ENCODE assay signal across 12 cellular contexts in genomic region chrX:48940404-48940955, GRCh38. TPM values are rescaled to one million over a fixed set of nuclear protein-coding genes. Genes with fewer than 3 reads are reported as not detected.
A peak's percentile ranks its signal among the peaks of the same experiment; 100 is the strongest.
DNase-seq lines count a peak whose midpoint lies in the region; ATAC-seq and TF ChIP-seq lines count a peak whose summit lies in the region.
"Had no signal": no experiment of that assay in that cellular context is flagged by ENCODE, and none has a peak within 500 bp of the region (broad histone marks: within the 10 kb centered on the region; RNA-seq: fewer than 3 reads in every experiment).

No MANE protein-coding gene starts in this region.

- peak overlapping the region; percentile 53 for H3K9ac ChIP-seq in Karpas-422 (ENCODE audit: low read length)

- no peaks in the 10 kb centered on the region for H3K9me2 ChIP-seq in Karpas-422 (replicated peaks; ENCODE audit: insufficient read depth, low read length)

- ATAC-seq in CD8-positive, alpha-beta T cell, result no peak
- ATAC-seq in activated CD8-positive, alpha-beta T cell treated with anti-CD3 and anti-CD28 coated beads, Interleukin-2, amount 10 ng/mL, durations not matched to agents 7 days and 5 days, result no peak
- ATAC-seq in natural killer cell (no peak), foreskin keratinocyte (no peak), SK-N-SH treated with all-trans-retinoic acid at 6 μM for 48 hours (no peak)
- ATAC-seq: heart left ventricle had no signal

- H3K27ac ChIP-seq in CD8-positive, alpha-beta T cell (ENCODE audit: low read depth, low read length), result peak overlapping the region; percentile 82
- H3K27ac ChIP-seq in Karpas-422 (ENCODE audit: low read length) (peak overlapping the region; percentile 96), foreskin keratinocyte (no peak overlapping the region), A673 (ENCODE audit: low read depth, low read length, poor library complexity, severe bottlenecking) (no peak overlapping the region)

- no peaks in the 10 kb centered on the region for H3K27me3 ChIP-seq in CD8-positive, alpha-beta T cell (ENCODE audit: insufficient read depth, low read length)
- H3K27me3 ChIP-seq in Karpas-422 (ENCODE audit: low read length) (no peaks in the 10 kb centered on the region), foreskin keratinocyte (no peaks in the 10 kb centered on the region), A673 (replicated peaks; ENCODE audit: insufficient read depth, low read depth, low read length, poor library complexity) (no peaks in the 10 kb centered on the region)
- H3K27me3 ChIP-seq: heart left ventricle, stomach had no signal

- POLR2A ChIA-PET in CD8-positive, alpha-beta T cell (lab: Charles Lee), result interaction anchor here (1.2 to 7.5 kb wide), 6 partner anchors 16 to 62 kb away, joined by 3 to 67 read pairs (median 16); partner anchors contain the start of genes GRIPAP1, OTUD5, PIM2 and PQBP1
- POLR2A ChIA-PET in activated CD8-positive, alpha-beta T cell treated with anti-CD3 and anti-CD28 coated beads, Interleukin-2, amount 10 ng/mL, durations not matched to agents 7 days and 5 days (lab: Charles Lee), result interaction anchor here (0.6 to 7.2 kb wide), 12 partner anchors 13 to 244 kb away, joined by 3 to 126 read pairs (median 4); partner anchors contain the start of genes HDAC6, OTUD5, PIM2 and PQBP1
- POLR2A ChIA-PET in A673 (lab: Charles Lee; ENCODE audit: low non-redundant PET), result no interaction called here

- TF ChIP-seq CTCF in CD8-positive, alpha-beta T cell (IDR thresholded peaks at IDR 0.05), result no peak
- no peak for TF ChIP-seq CTCF in natural killer cell (IDR thresholded peaks at IDR 0.05)
- TF ChIP-seq CTCF in foreskin keratinocyte (conservative IDR thresholded peaks at IDR 0.05), result no peak
- no peak for TF ChIP-seq CTCF in A673 (conservative IDR thresholded peaks at IDR 0.05; ENCODE audit: low read depth, low read length)

- peak overlapping the region; percentile 66 for H3K4me3 Mint-ChIP-seq in CD8-positive, alpha-beta T cell
- no peak overlapping the region for H3K4me3 Mint-ChIP-seq in activated CD8-positive, alpha-beta T cell treated with anti-CD3 and anti-CD28 coated beads, Interleukin-2, amount 10 ng/mL, durations not matched to agents 7 days and 5 days
- peak overlapping the region; percentile 61 for H3K4me3 Mint-ChIP-seq in natural killer cell
- H3K4me3 Mint-ChIP-seq: nephron progenitor cell had no signal

- peaks cover 26% of the 10 kb centered on the region for H3K36me3 Mint-ChIP-seq in CD8-positive, alpha-beta T cell
- peaks cover 43% of the 10 kb centered on the region for H3K36me3 Mint-ChIP-seq in activated CD8-positive, alpha-beta T cell treated with anti-CD3 and anti-CD28 coated beads, Interleukin-2, amount 10 ng/mL, durations not matched to agents 7 days and 5 days (ENCODE audit: low read depth)
- H3K36me3 Mint-ChIP-seq in natural killer cell, result no peaks in the 10 kb centered on the region

- no peaks in the 10 kb centered on the region for H3K36me3 ChIP-seq in CD8-positive, alpha-beta T cell (ENCODE audit: insufficient read depth, low read length)
- H3K36me3 ChIP-seq in Karpas-422 (ENCODE audit: insufficient read depth, low read length), result 0 out of 2 replicates have a peak, but pooled peaks cover 2% of the 10 kb centered on the region
- no peaks in the 10 kb centered on the region for H3K36me3 ChIP-seq in A673 (ENCODE audit: insufficient read depth, low read length, poor library complexity, severe bottlenecking)

- H3K4me1 Mint-ChIP-seq in CD8-positive, alpha-beta T cell (ENCODE audit: low read depth), result peaks cover 76% of the 10 kb centered on the region
- peaks cover 85% of the 10 kb centered on the region for H3K4me1 Mint-ChIP-seq in activated CD8-positive, alpha-beta T cell treated with anti-CD3 and anti-CD28 coated beads, Interleukin-2, amount 10 ng/mL, durations not matched to agents 7 days and 5 days (ENCODE audit: low read depth)
- peaks cover 62 to 78% of the 10 kb centered on the region in 2 donors for H3K4me1 Mint-ChIP-seq in natural killer cell

- H3K9me3 Mint-ChIP-seq in CD8-positive, alpha-beta T cell, result no peaks in the 10 kb centered on the region
- no peaks in the 10 kb centered on the region for H3K9me3 Mint-ChIP-seq in activated CD8-positive, alpha-beta T cell treated with anti-CD3 and anti-CD28 coated beads, Interleukin-2, amount 10 ng/mL, durations not matched to agents 7 days and 5 days (ENCODE audit: insufficient read depth)
- no peaks in the 10 kb centered on the region for H3K9me3 Mint-ChIP-seq in natural killer cell

- H3K4me1 ChIP-seq in CD8-positive, alpha-beta T cell (ENCODE audit: insufficient read depth, low read length), result peaks cover 91% of the 10 kb centered on the region
- peaks cover 44% of the 10 kb centered on the region for H3K4me1 ChIP-seq in Karpas-422 (ENCODE audit: low read length)
- no peaks in the 10 kb centered on the region for H3K4me1 ChIP-seq in foreskin keratinocyte
- H3K4me1 ChIP-seq in A673 (ENCODE audit: insufficient read depth, low read length, poor library complexity, severe bottlenecking), result no peaks in the 10 kb centered on the region

- DNase-seq in CD8-positive, alpha-beta T cell, result no peak
- no peak for DNase-seq in Karpas-422
- peak; percentile 29 for DNase-seq in activated CD8-positive, alpha-beta T cell treated with anti-CD3 and anti-CD28 coated beads, Interleukin-2, amount 10 ng/mL, durations not matched to agents 7 days and 5 days
- DNase-seq in natural killer cell, result no peak
- DNase-seq in foreskin keratinocyte, result no peak
- no peak for DNase-seq in A673 (ENCODE audit: low spot score)
- DNase-seq: heart left ventricle; nephron progenitor cell; Right ventricle myocardium superior; stimulated activated CD4-positive, alpha-beta T cell treated with anti-CD3 and anti-CD28 coated beads, Interleukin-4, amount 100 ng/mL, for 24 hours; stomach had no signal

- H2AFZ ChIP-seq in Karpas-422 (ENCODE audit: low read length), result no peak overlapping the region

- peaks cover 9% of the 10 kb centered on the region; the same call in 1 of the 2 replicates for H4K20me1 ChIP-seq in Karpas-422 (ENCODE audit: insufficient read depth, low read depth, low read length)

- no peaks in the 10 kb centered on the region for H3K9me3 ChIP-seq in CD8-positive, alpha-beta T cell (ENCODE audit: low read length)
- H3K9me3 ChIP-seq in Karpas-422 (ENCODE audit: low read length), result no peaks in the 10 kb centered on the region
- no peaks in the 10 kb centered on the region for H3K9me3 ChIP-seq in A673 (ENCODE audit: low read depth, low read length, poor library complexity, severe bottlenecking)
- H3K9me3 ChIP-seq: heart left ventricle, stomach had no signal

- H3K4me2 ChIP-seq in Karpas-422 (ENCODE audit: low read depth, low read length, poor library complexity, severe bottlenecking), result peak overlapping the region; percentile 52

- no peaks in the 10 kb centered on the region for H3K27me3 Mint-ChIP-seq in CD8-positive, alpha-beta T cell (ENCODE audit: low read depth)
- H3K27me3 Mint-ChIP-seq in activated CD8-positive, alpha-beta T cell treated with anti-CD3 and anti-CD28 coated beads, Interleukin-2, amount 10 ng/mL, durations not matched to agents 7 days and 5 days (ENCODE audit: low read depth), result no peaks in the 10 kb centered on the region
- peaks cover 0 to 6% of the 10 kb centered on the region in 2 donors for H3K27me3 Mint-ChIP-seq in natural killer cell (ENCODE audit: low read depth in 2 of 2)

- peaks cover 81% of the 10 kb centered on the region for H3K79me2 ChIP-seq in Karpas-422 (ENCODE audit: low read length)

- BruUV-seq in A673 (replicated peaks; lab: Mats Ljungman, UMichigan), result no TSS peak

- intact Hi-C loops in CD8-positive, alpha-beta T cell (cut with DNase I, micrococcal nuclease), result no loop called here
- intact Hi-C loops in natural killer cell (cut with micrococcal nuclease), result no loop called here
- intact Hi-C loops in A673 (cut with micrococcal nuclease; ENCODE audit: unreplicated experiment), result loop anchor here (10.0 kb wide), 1 partner anchor 136 kb away; the partner anchor contains the start of gene HDAC6

- CTCF ChIA-PET in CD8-positive, alpha-beta T cell (lab: Charles Lee), result interaction anchor here (0.9 to 2.4 kb wide), 5 partner anchors 17 to 293 kb away, joined by 3 to 7 read pairs (median 5); no protein-coding TSS in a partner anchor
- CTCF ChIA-PET in activated CD8-positive, alpha-beta T cell treated with anti-CD3 and anti-CD28 coated beads, Interleukin-2, amount 10 ng/mL, durations not matched to agents 7 days and 5 days (lab: Charles Lee), result interaction anchor here (0.6 to 2.0 kb wide), 10 partner anchors 9 to 256 kb away, joined by 3 to 7 read pairs (median 3); partner anchors contain the start of genes PQBP1, SLC35A2 and TIMM17B
- CTCF ChIA-PET in A673 (lab: Charles Lee), result no interaction called here

- peak overlapping the region; percentile 99 for H3K27ac Mint-ChIP-seq in CD8-positive, alpha-beta T cell
- peak overlapping the region; percentile 88 for H3K27ac Mint-ChIP-seq in activated CD8-positive, alpha-beta T cell treated with anti-CD3 and anti-CD28 coated beads, Interleukin-2, amount 10 ng/mL, durations not matched to agents 7 days and 5 days
- H3K27ac Mint-ChIP-seq in natural killer cell, result peak overlapping the region; percentile 95 to 97
- H3K27ac Mint-ChIP-seq: nephron progenitor cell had no signal

- H3K4me3 ChIP-seq in CD8-positive, alpha-beta T cell (ENCODE audit: low read depth, low read length), result peak overlapping the region; percentile 26
- H3K4me3 ChIP-seq in Karpas-422 (ENCODE audit: low read length) (peak overlapping the region; percentile 52; the same call in 1 of the 2 replicates), A673 (ENCODE audit: low read depth, low read length, poor library complexity, severe bottlenecking) (no peak overlapping the region)
- H3K4me3 ChIP-seq: heart left ventricle, stomach had no signal

RNA-seq across cellular contexts. Expression of gene OTUD5, which starts 16.9 kb away (rescaled TPM):
- 100 to 1,000 TPM; 109 to 113 TPM for total RNA-seq in CD8-positive, alpha-beta T cell
- total RNA-seq in Karpas-422 (2014; rRNA removed; shearing (Covaris generic); ENCODE audit: low replicate concordance), result 36.2 and 57.4 TPM in 2 replicates
- total RNA-seq in activated CD8-positive, alpha-beta T cell treated with anti-CD3 and anti-CD28 coated beads, Interleukin-2, amount 10 ng/mL, durations not matched to agents 7 days and 5 days, result 10 to 100 TPM; 40.0 to 41.7 TPM
- total RNA-seq in natural killer cell (100 to 1,000 TPM in 1 of 3 donors, 10 to 100 TPM in 2; 92.2 to 106 (median 92.5) TPM), foreskin keratinocyte (31.6 and 34.9 TPM in 2 replicates), A673 (2021) (58.0 and 67.5 TPM in 2 replicates)
- 35.5 and 37.6 TPM in 2 replicates for polyA plus RNA-seq in foreskin keratinocyte

RNA-seq across cellular contexts. Expression of gene PIM2, which starts 21.7 kb away (rescaled TPM):
- 100 to 1,000 TPM; 212 to 218 TPM for total RNA-seq in CD8-positive, alpha-beta T cell
- total RNA-seq in Karpas-422 (2014; rRNA removed; shearing (Covaris generic); ENCODE audit: low replicate concordance), result 23.1 and 33.8 TPM in 2 replicates
- 10 to 100 TPM; 51.3 to 53.6 TPM for total RNA-seq in activated CD8-positive, alpha-beta T cell treated with anti-CD3 and anti-CD28 coated beads, Interleukin-2, amount 10 ng/mL, durations not matched to agents 7 days and 5 days
- total RNA-seq in natural killer cell, result 100 to 1,000 TPM; 134 to 173 (median 150) TPM
- total RNA-seq in foreskin keratinocyte, result 9.5 and 10.3 TPM in 2 replicates
- 7.7 and 8.4 TPM in 2 replicates for polyA plus RNA-seq in foreskin keratinocyte
- total RNA-seq in A673 (2021), result 14.9 and 19.9 TPM in 2 replicates

RNA-seq across cellular contexts. Expression of gene SLC35A2, which starts 29.0 kb away (rescaled TPM):
- 10 to 100 TPM; 14.6 to 16.6 TPM for total RNA-seq in CD8-positive, alpha-beta T cell
- 12.7 and 15.1 TPM in 2 replicates for total RNA-seq in Karpas-422 (2014; rRNA removed; shearing (Covaris generic); ENCODE audit: low replicate concordance)
- total RNA-seq in activated CD8-positive, alpha-beta T cell treated with anti-CD3 and anti-CD28 coated beads, Interleukin-2, amount 10 ng/mL, durations not matched to agents 7 days and 5 days, result 10 to 100 TPM; 14.8 to 15.3 TPM
- 10 to 100 TPM; 16.5 to 30.1 (median 18.3) TPM for total RNA-seq in natural killer cell
- 28.5 and 35.4 TPM in 2 replicates for total RNA-seq in foreskin keratinocyte
- 34.7 and 35.7 TPM in 2 replicates for polyA plus RNA-seq in foreskin keratinocyte
- 21.7 and 30.4 TPM in 2 replicates for total RNA-seq in A673 (2021)

RNA-seq across cellular contexts. Expression of gene KCND1, which starts 31.2 kb away (rescaled TPM):
- 1 to 10 TPM; 1.2 to 3.0 TPM for total RNA-seq in CD8-positive, alpha-beta T cell
- total RNA-seq in Karpas-422 (2014; rRNA removed; shearing (Covaris generic); ENCODE audit: low replicate concordance), result 2.2 and 2.6 TPM in 2 replicates
- 1 to 10 TPM; 3.5 to 4.6 TPM for total RNA-seq in activated CD8-positive, alpha-beta T cell treated with anti-CD3 and anti-CD28 coated beads, Interleukin-2, amount 10 ng/mL, durations not matched to agents 7 days and 5 days
- total RNA-seq in natural killer cell, result 1 to 10 TPM; 2.7 to 3.6 (median 3.0) TPM
- 0.49 and 0.54 TPM in 2 replicates for total RNA-seq in foreskin keratinocyte
- polyA plus RNA-seq in foreskin keratinocyte, result 0.55 and 0.63 TPM in 2 replicates
- total RNA-seq in A673 (2021), result 3.6 and 4.3 TPM in 2 replicates

RNA-seq across cellular contexts. Expression of gene PQBP1, which starts 42.8 kb away (rescaled TPM):
- total RNA-seq in CD8-positive, alpha-beta T cell, result 10 to 100 TPM; 79.9 to 82.1 TPM
- total RNA-seq in Karpas-422 (2014; rRNA removed; shearing (Covaris generic); ENCODE audit: low replicate concordance), result 40.3 and 78.0 TPM in 2 replicates
- 10 to 100 TPM; 63.9 to 70.8 TPM for total RNA-seq in activated CD8-positive, alpha-beta T cell treated with anti-CD3 and anti-CD28 coated beads, Interleukin-2, amount 10 ng/mL, durations not matched to agents 7 days and 5 days
- total RNA-seq in natural killer cell, result 10 to 100 TPM; 57.2 to 62.0 (median 59.1) TPM
- 53.0 and 75.5 TPM in 2 replicates for total RNA-seq in foreskin keratinocyte
- 144 and 147 TPM in 2 replicates for polyA plus RNA-seq in foreskin keratinocyte
- total RNA-seq in A673 (2021), result 113 and 133 TPM in 2 replicates

Comparison
In these comparisons a context has a peak if more than half of its experiments do, and no peak if none do; other contexts are left out.
1. H3K27ac ChIP-seq: peak in CD8-positive, alpha-beta T cell (single experiment) and Karpas-422 (single experiment); none in foreskin keratinocyte (single experiment) and A673 (single experiment).
2. Peak in every context shown above with its lines, with median percentiles within 50 percentile points of each other: H3K27ac Mint-ChIP-seq.